8 cellular contexts compared by ENCODE assay signal in genomic region chr9:26947736-26948135, GRCh38. TPM values are rescaled to one million over a fixed set of nuclear protein-coding genes. Genes with fewer than 3 reads are reported as not detected.
DNase-seq lines count a peak whose midpoint lies in the region; ATAC-seq and TF ChIP-seq lines count a peak whose summit lies in the region.

No MANE protein-coding gene starts in this region.

- H3K27ac Mint-ChIP-seq in activated CD8-positive, alpha-beta T cell treated with anti-CD3 and anti-CD28 coated beads for 36 hours, result peak overlapping the region; percentile 99

- TF ChIP-seq EP300 in gastroesophageal sphincter (IDR thresholded peaks at IDR 0.05), result no peak

- ATAC-seq in activated CD8-positive, alpha-beta T cell treated with anti-CD3 and anti-CD28 coated beads for 36 hours, result peak; percentile 20
- ATAC-seq in gastroesophageal sphincter, result no peak
- no peak for ATAC-seq in HG03354 (IDR thresholded peaks at IDR 0.05; ENCODE audit: poor library complexity, severe bottlenecking, unreplicated experiment)

- no peaks in the 10 kb centered on the region for H3K9me3 Mint-ChIP-seq in activated CD8-positive, alpha-beta T cell treated with anti-CD3 and anti-CD28 coated beads for 36 hours

- POLR2A ChIA-PET in activated CD8-positive, alpha-beta T cell treated with anti-CD3 and anti-CD28 coated beads for 36 hours (lab: Charles Lee), result interaction anchor here (1.1 to 2.2 kb wide), 5 partner anchors 8 to 55 kb away, joined by 3 to 15 read pairs (median 8); partner anchors contain the start of genes CAAP1 and IFT74

- WGBS in gastroesophageal sphincter (ENCODE audit: low coverage in 1 of 2), 2 donors, result 0% methylated on average over 8 to 9 of the region's 9 CpGs

- peaks cover 22% of the 10 kb centered on the region for H3K36me3 Mint-ChIP-seq in activated CD8-positive, alpha-beta T cell treated with anti-CD3 and anti-CD28 coated beads for 36 hours (ENCODE audit: low read depth)

- TF ChIP-seq CTCF in activated CD8-positive, alpha-beta T cell treated with anti-CD3 and anti-CD28 coated beads for 36 hours (IDR thresholded peaks at IDR 0.05), result no peak
- TF ChIP-seq CTCF in gastroesophageal sphincter (IDR thresholded peaks at IDR 0.05), result no peak

- peak overlapping the region; percentile 76 for H3K4me3 Mint-ChIP-seq in activated CD8-positive, alpha-beta T cell treated with anti-CD3 and anti-CD28 coated beads for 36 hours

- peaks cover 6 to 38% (median 13%) of the 10 kb centered on the region in 3 donors for H3K4me1 ChIP-seq in gastroesophageal sphincter

- H3K4me1 Mint-ChIP-seq in activated CD8-positive, alpha-beta T cell treated with anti-CD3 and anti-CD28 coated beads for 36 hours (ENCODE audit: low read depth), result peaks cover 33% of the 10 kb centered on the region

- peak; percentile 19 for DNase-seq in NCI-H2171 treated with DMSO at 0.1 percent for 48 hours (lab: John Stamatoyannopoulos, UW)
- DNase-seq in NCI-H2171 (lab: John Stamatoyannopoulos, UW), result no peak
- DNase-seq in activated CD8-positive, alpha-beta T cell treated with anti-CD3 and anti-CD28 coated beads for 36 hours, result peak; percentile 81
- peak; percentile 43 to 60 for DNase-seq in stimulated activated CD4-positive, alpha-beta T cell treated with anti-CD3 and anti-CD28 coated beads, Interleukin-2, amount 100 ng/mL, for 24 hours
- no peak for DNase-seq in DMS153 (lab: John Stamatoyannopoulos, UW)
- DNase-seq in NCI-H526 treated with DMSO at 0.1 percent for 48 hours (lab: John Stamatoyannopoulos, UW), result no peak

- no peaks in the 10 kb centered on the region for H3K27me3 ChIP-seq in gastroesophageal sphincter

- H3K27ac ChIP-seq in gastroesophageal sphincter, result peak overlapping the region; percentile 79 to 98 (median 95)

- no peaks in the 10 kb centered on the region for H3K9me3 ChIP-seq in gastroesophageal sphincter

- no peak for TF ChIP-seq POLR2A in gastroesophageal sphincter (IDR thresholded peaks at IDR 0.05)

- CTCF ChIA-PET in activated CD8-positive, alpha-beta T cell treated with anti-CD3 and anti-CD28 coated beads for 36 hours (lab: Charles Lee), result interaction anchor here (1.4 to 1.9 kb wide), 2 partner anchors 8 to 56 kb away, joined by 5 to 9 read pairs; partner anchors contain the start of genes CAAP1 and IFT74

- H3K4me3 ChIP-seq in gastroesophageal sphincter, result peak overlapping the region; percentile 69 to 70

- no peaks in the 10 kb centered on the region for H3K36me3 ChIP-seq in gastroesophageal sphincter

- intact Hi-C loops in activated CD8-positive, alpha-beta T cell treated with anti-CD3 and anti-CD28 coated beads for 36 hours (cut with micrococcal nuclease), result no loop called here

- peaks cover 4% of the 10 kb centered on the region for H3K27me3 Mint-ChIP-seq in activated CD8-positive, alpha-beta T cell treated with anti-CD3 and anti-CD28 coated beads for 36 hours

RNA-seq across cellular contexts. Expression of gene PLAA, which starts 0.7 kb away (rescaled TPM):
- total RNA-seq in activated CD8-positive, alpha-beta T cell treated with anti-CD3 and anti-CD28 coated beads for 36 hours, result 10 to 100 TPM; 29.8 to 31.9 TPM
- 10 to 100 TPM; 24.7 to 35.0 (median 32.7) TPM for total RNA-seq in gastroesophageal sphincter

RNA-seq across cellular contexts. Expression of gene IFT74, which starts 8.5 kb away (rescaled TPM):
- total RNA-seq in activated CD8-positive, alpha-beta T cell treated with anti-CD3 and anti-CD28 coated beads for 36 hours, result 1 to 10 TPM; 9.1 to 9.2 TPM
- 10 to 100 TPM; 16.7 to 28.0 (median 19.2) TPM for total RNA-seq in gastroesophageal sphincter

RNA-seq across cellular contexts. Expression of gene CAAP1, which starts 55.1 kb away (rescaled TPM):
- 10 to 100 TPM; 16.8 to 19.0 TPM for total RNA-seq in activated CD8-positive, alpha-beta T cell treated with anti-CD3 and anti-CD28 coated beads for 36 hours
- total RNA-seq in gastroesophageal sphincter, result 10 to 100 TPM; 12.6 to 21.8 (median 15.9) TPM

RNA-seq across cellular contexts. Expression of gene LRRC19, which starts 57.7 kb away (rescaled TPM):
- total RNA-seq in activated CD8-positive, alpha-beta T cell treated with anti-CD3 and anti-CD28 coated beads for 36 hours, result not detected
- total RNA-seq in gastroesophageal sphincter, result not detected

Comparison
In these comparisons a context has a peak if more than half of its experiments do, and no peak if none do; other contexts are left out.
1. DNase-seq: peak in NCI-H2171 treated with DMSO at 0.1 percent for 48 hours (single experiment), activated CD8-positive, alpha-beta T cell treated with anti-CD3 and anti-CD28 coated beads for 36 hours (single experiment) and stimulated activated CD4-positive, alpha-beta T cell treated with anti-CD3 and anti-CD28 coated beads, Interleukin-2, amount 100 ng/mL, for 24 hours (2 of 2); none in NCI-H2171 (single experiment), DMS153 (single experiment) and NCI-H526 treated with DMSO at 0.1 percent for 48 hours (single experiment).